10 cellular contexts compared by ENCODE assay signal in genomic region chr6:139903411-139904157, GRCh38.
DNase-seq lines count a peak whose midpoint lies in the region; ATAC-seq, FAIRE-seq and TF ChIP-seq lines count a peak whose summit lies in the region.
"Had no signal": no experiment of that assay in that cellular context is flagged by ENCODE, and none has a peak within 500 bp of the region (broad histone marks: within the 10 kb centered on the region; RNA-seq: fewer than 3 reads in every experiment).

No MANE protein-coding gene starts in this region.

- H3K36me3 Mint-ChIP-seq in type B pancreatic cell, result no peaks in the 10 kb centered on the region
- H3K36me3 Mint-ChIP-seq: CD8-positive, alpha-beta memory T cell had no signal

- peak; percentile 97 for ATAC-seq in GM21381 (IDR thresholded peaks at IDR 0.05; ENCODE audit: unreplicated experiment)
- ATAC-seq in HG03280 (IDR thresholded peaks at IDR 0.05; ENCODE audit: unreplicated experiment), result peak; percentile 98

- no peak overlapping the region for H3K27ac Mint-ChIP-seq in type B pancreatic cell

- H3K27me3 ChIP-seq in colonic mucosa, result no peaks in the 10 kb centered on the region
- H3K27me3 ChIP-seq: sigmoid colon had no signal

- H3K4me1 ChIP-seq in colonic mucosa, result peaks cover 6% of the 10 kb centered on the region

- no peak overlapping the region for H3K9ac ChIP-seq in colonic mucosa (ENCODE audit: low read depth in 2 of 2, low read length in 2 of 2)

- intact Hi-C loops in colonic mucosa (cut with DNase I), result no loop called here

- H3K4me3 ChIP-seq in colonic mucosa, result no peak overlapping the region
- H3K4me3 ChIP-seq: sigmoid colon had no signal

- H3K4me1 Mint-ChIP-seq in type B pancreatic cell (ENCODE audit: unreplicated experiment), result peaks cover 17% of the 10 kb centered on the region

- H3K9me3 ChIP-seq in colonic mucosa, result no peaks in the 10 kb centered on the region
- H3K9me3 ChIP-seq: sigmoid colon had no signal

- TF ChIP-seq POLR2A in GM12891 (IDR thresholded peaks at IDR 0.05; ENCODE audit: low read depth, low read length), result no peak

- FAIRE-seq in GM12891 (lab: Jason Lieb, UNC), result peak; percentile 90

- no peak for TF ChIP-seq CTCF in colonic mucosa (IDR thresholded peaks at IDR 0.05)
- no peak for TF ChIP-seq CTCF in type B pancreatic cell (conservative IDR thresholded peaks at IDR 0.05)

- H3K27me3 Mint-ChIP-seq in type B pancreatic cell, result no peaks in the 10 kb centered on the region

- no peak overlapping the region for H3K4me3 Mint-ChIP-seq in type B pancreatic cell

- DNase-seq in GM12891 (ENCODE audit: insufficient read length, low spot score), result peak; percentile 32
- DNase-seq in colonic mucosa, result peak; percentile 66
- DNase-seq in SW 1271 (lab: John Stamatoyannopoulos, UW), result no peak
- no peak for DNase-seq in NCI-H2029 treated with DMSO at 0.1 percent for 48 hours (lab: John Stamatoyannopoulos, UW)
- no peak for DNase-seq in type B pancreatic cell (ENCODE audit: extremely low spot score, unreplicated experiment)
- DNase-seq in HCEC 1CT, result no peak
- DNase-seq: CD8-positive, alpha-beta memory T cell; sigmoid colon had no signal

- peaks cover 14% of the 10 kb centered on the region for H3K9me3 Mint-ChIP-seq in type B pancreatic cell
- H3K9me3 Mint-ChIP-seq: CD8-positive, alpha-beta memory T cell had no signal

- peak overlapping the region; percentile 56 for H3K27ac ChIP-seq in colonic mucosa
- H3K27ac ChIP-seq: sigmoid colon had no signal

- H3K36me3 ChIP-seq in colonic mucosa, result no peaks in the 10 kb centered on the region
- H3K36me3 ChIP-seq: sigmoid colon had no signal

TF ChIP-seq in GM12891, 5 proteins besides CTCF, POLR2A, EP300 and RAD21:
- peak; percentile 52 for TF ChIP-seq SPI1 (IDR thresholded peaks at IDR 0.05; ENCODE audit: low read depth, low read length)
- no peak for TF ChIP-seq PAX5 (IDR thresholded peaks at IDR 0.05; ENCODE audit: insufficient read depth, low read length, severe bottlenecking)

Comparison
In these comparisons a context has a peak if more than half of its experiments do, and no peak if none do; other contexts are left out.
1. DNase-seq: peak in GM12891 (single experiment) and colonic mucosa (single experiment); none in SW 1271 (0 of 2), NCI-H2029 treated with DMSO at 0.1 percent for 48 hours (single experiment), type B pancreatic cell (single experiment) and HCEC 1CT (single experiment).